In the genomic region with DNA sequence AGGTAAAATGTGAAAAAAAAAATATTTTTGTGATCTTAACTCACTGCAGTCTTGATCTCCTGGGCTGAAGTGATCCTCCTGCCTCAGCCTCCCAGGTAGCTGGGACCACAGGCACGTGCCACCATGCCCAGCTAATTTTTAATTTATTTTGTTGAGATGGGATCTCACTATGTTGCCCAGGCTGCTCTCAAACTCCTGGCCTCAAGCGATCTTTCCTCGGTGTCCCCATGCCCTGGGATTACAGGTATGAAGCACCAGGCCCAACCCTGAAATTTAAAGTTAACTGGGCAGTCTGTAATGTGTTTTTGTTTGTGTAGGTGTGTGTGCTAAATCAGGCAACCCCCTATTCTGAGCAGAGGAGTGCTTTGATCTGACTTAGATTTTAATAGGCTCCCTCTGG, we compare ENCODE assay signal across 1 cellular context.
TF ChIP-seq lines count a peak whose summit lies in the region.

No MANE protein-coding gene starts in this region.

TF ChIP-seq in GM12878, 131 proteins besides CTCF, POLR2A, EP300 and RAD21:
- TF ChIP-seq ZNF207 (IDR thresholded peaks at IDR 0.05; ENCODE audit: borderline replicate concordance) (no peak), SMAD5 (IDR thresholded peaks at IDR 0.05; ENCODE audit: low read depth) (no peak), SREBF2 (IDR thresholded peaks at IDR 0.05; ENCODE audit: low read length) (no peak), ESRRA (IDR thresholded peaks at IDR 0.05; ENCODE audit: low read length) (no peak), MEF2B (IDR thresholded peaks at IDR 0.05; ENCODE audit: partially characterized antibody, poor library complexity, severe bottlenecking) (no peak), RBBP5 (conservative IDR thresholded peaks at IDR 0.05) (no peak), PAX5 (IDR thresholded peaks at IDR 0.05; ENCODE audit: borderline replicate concordance, low read depth, low read length) (no peak), RAD51 (IDR thresholded peaks at IDR 0.05) (no peak), KAT2A (conservative IDR thresholded peaks at IDR 0.05; ENCODE audit: control insufficient read depth, low read depth, low read length) (no peak), ASH2L (IDR thresholded peaks at IDR 0.05; ENCODE audit: borderline replicate concordance, low read depth) (no peak), TARDBP (IDR thresholded peaks at IDR 0.05; ENCODE audit: borderline replicate concordance) (no peak), NR2F1 (conservative IDR thresholded peaks at IDR 0.05) (no peak), CBX3 (IDR thresholded peaks at IDR 0.05; ENCODE audit: borderline replicate concordance, low read depth) (no peak), SRF (IDR thresholded peaks at IDR 0.05; ENCODE audit: low read depth in 2 of 2, low read length in 2 of 2) (no peak), ZNF384 (IDR thresholded peaks at IDR 0.05; ENCODE audit: borderline replicate concordance, low read depth, low read length) (no peak), FOXK2 (IDR thresholded peaks at IDR 0.05) (no peak), POLR2AphosphoS2 (IDR thresholded peaks at IDR 0.05; ENCODE audit: low read depth, low read length) (no peak), WRNIP1 (IDR thresholded peaks at IDR 0.05; ENCODE audit: borderline replicate concordance, low read depth, low read length) (no peak)
- TF ChIP-seq, protein P1, sequence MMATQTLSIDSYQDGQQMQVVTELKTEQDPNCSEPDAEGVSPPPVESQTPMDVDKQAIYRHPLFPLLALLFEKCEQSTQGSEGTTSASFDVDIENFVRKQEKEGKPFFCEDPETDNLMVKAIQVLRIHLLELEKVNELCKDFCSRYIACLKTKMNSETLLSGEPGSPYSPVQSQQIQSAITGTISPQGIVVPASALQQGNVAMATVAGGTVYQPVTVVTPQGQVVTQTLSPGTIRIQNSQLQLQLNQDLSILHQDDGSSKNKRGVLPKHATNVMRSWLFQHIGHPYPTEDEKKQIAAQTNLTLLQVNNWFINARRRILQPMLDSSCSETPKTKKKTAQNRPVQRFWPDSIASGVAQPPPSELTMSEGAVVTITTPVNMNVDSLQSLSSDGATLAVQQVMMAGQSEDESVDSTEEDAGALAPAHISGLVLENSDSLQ (IDR thresholded peaks at IDR 0.05) = no peak
